ENCODE assay signal across 1 cellular context in the genomic region with DNA sequence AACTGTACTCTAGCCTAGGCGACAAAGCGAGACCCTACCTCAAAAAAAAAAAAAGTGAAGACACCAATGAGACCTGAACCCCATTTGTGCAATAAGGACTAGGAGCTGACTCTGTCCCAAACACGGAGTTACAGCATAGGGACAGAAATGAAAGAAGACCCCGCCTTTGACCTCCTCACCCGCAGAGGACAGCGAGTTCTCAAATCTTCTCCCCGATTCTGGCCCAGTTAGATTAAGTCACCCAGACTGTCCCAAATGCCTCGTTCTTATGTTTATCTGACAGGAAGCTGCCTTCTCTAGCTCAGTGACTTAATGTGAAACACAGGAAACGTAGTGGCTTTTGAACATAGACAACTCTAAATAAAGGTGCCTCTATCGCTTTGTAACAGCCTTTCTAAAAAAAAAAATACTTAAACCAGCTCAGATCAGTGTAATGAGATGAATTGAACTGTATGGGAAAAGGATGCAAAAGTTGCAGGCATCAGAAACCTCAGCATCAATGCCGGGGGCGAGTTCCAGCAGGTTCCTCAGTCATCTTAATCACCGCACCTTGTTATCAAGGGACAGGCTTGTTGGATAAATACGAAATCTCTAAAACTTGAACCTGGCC.
TF ChIP-seq lines count a peak whose summit lies in the region.

No MANE protein-coding gene starts in this region.

TF ChIP-seq in SK-N-SH, 30 proteins besides CTCF, POLR2A, EP300 and RAD21 (continued from another document):
- TF ChIP-seq, protein P1, sequence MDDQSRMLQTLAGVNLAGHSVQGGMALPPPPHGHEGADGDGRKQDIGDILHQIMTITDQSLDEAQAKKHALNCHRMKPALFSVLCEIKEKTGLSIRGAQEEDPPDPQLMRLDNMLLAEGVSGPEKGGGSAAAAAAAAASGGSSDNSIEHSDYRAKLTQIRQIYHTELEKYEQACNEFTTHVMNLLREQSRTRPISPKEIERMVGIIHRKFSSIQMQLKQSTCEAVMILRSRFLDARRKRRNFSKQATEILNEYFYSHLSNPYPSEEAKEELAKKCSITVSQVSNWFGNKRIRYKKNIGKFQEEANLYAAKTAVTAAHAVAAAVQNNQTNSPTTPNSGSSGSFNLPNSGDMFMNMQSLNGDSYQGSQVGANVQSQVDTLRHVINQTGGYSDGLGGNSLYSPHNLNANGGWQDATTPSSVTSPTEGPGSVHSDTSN (IDR thresholded peaks at IDR 0.05): no peak
- TF ChIP-seq, protein P2, sequence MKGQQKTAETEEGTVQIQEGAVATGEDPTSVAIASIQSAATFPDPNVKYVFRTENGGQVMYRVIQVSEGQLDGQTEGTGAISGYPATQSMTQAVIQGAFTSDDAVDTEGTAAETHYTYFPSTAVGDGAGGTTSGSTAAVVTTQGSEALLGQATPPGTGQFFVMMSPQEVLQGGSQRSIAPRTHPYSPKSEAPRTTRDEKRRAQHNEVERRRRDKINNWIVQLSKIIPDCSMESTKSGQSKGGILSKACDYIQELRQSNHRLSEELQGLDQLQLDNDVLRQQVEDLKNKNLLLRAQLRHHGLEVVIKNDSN (IDR thresholded peaks at IDR 0.05; ENCODE audit: borderline replicate concordance, low read depth): no peak
- no peak for TF ChIP-seq POLR2AphosphoS5 (IDR thresholded peaks at IDR 0.05; ENCODE audit: low read depth, low read length)
